ENCODE assay signal across 10 cellular contexts in genomic region chr10:97991875-97992274, GRCh38. TPM values are rescaled to one million over a fixed set of nuclear protein-coding genes. Genes with fewer than 3 reads are reported as not detected.
DNase-seq lines count a peak whose midpoint lies in the region; ATAC-seq and TF ChIP-seq lines count a peak whose summit lies in the region.
"Had no signal": no experiment of that assay in that cellular context is flagged by ENCODE, and none has a peak within 500 bp of the region (broad histone marks: within the 10 kb centered on the region; RNA-seq: fewer than 3 reads in every experiment).

No MANE protein-coding gene starts in this region.

- no peaks in the 10 kb centered on the region for H3K4me1 ChIP-seq in GM23338 (ENCODE audit: insufficient read depth)
- H3K4me1 ChIP-seq: lower lobe of right lung, right lobe of liver had no signal

- TF ChIP-seq CTCF in GM23338 (conservative IDR thresholded peaks at IDR 0.05; ENCODE audit: low read depth in 2 of 2) = no peak
- TF ChIP-seq CTCF in epithelial cell of esophagus (IDR thresholded peaks at IDR 0.05; ENCODE audit: insufficient read depth, low read depth, low read length, missing control alignments) = no peak
- TF ChIP-seq CTCF in neural crest cell (conservative IDR thresholded peaks at IDR 0.05) = no peak

- H3K4me3 Mint-ChIP-seq in GM23338 = no peak overlapping the region
- H3K4me3 Mint-ChIP-seq in neural crest cell = no peak overlapping the region

- H3K36me3 Mint-ChIP-seq in GM23338 (ENCODE audit: low read depth) (no peaks in the 10 kb centered on the region), neural crest cell (ENCODE audit: low read depth) (no peaks in the 10 kb centered on the region)

- H3K27ac Mint-ChIP-seq in GM23338 (no peak overlapping the region), neural crest cell (ENCODE audit: unreplicated experiment) (no peak overlapping the region)

- ATAC-seq in GM23338 = peak; percentile 92
- no peak for ATAC-seq in GM19455 (IDR thresholded peaks at IDR 0.05; ENCODE audit: unreplicated experiment)
- no peak for ATAC-seq in HG03045 (IDR thresholded peaks at IDR 0.05; ENCODE audit: unreplicated experiment)
- ATAC-seq: lower lobe of right lung had no signal

- no peaks in the 10 kb centered on the region for H3K27me3 ChIP-seq in GM23338 (ENCODE audit: insufficient read depth)

- H3K4me2 ChIP-seq in GM23338 = no peak overlapping the region

- DNase-seq in GM23338 (ENCODE audit: low spot score) (peak; percentile 84), OCI-M1 (lab: John Stamatoyannopoulos, UW) (peak; percentile 35), epithelial cell of esophagus (ENCODE audit: low read depth) (peak; percentile 56), neural crest cell (ENCODE audit: low read depth, low spot score) (peak; percentile 41), DMS79 treated with DMSO at 0.1 percent for 48 hours (lab: John Stamatoyannopoulos, UW) (no peak)
- no peak for DNase-seq in stimulated activated CD4-positive, alpha-beta T cell treated with anti-CD3 and anti-CD28 coated beads, Interleukin-15, amount 100 ng/mL, for 24 hours
- DNase-seq: lower lobe of right lung, right lobe of liver had no signal

- H3K36me3 ChIP-seq in GM23338 (ENCODE audit: insufficient read depth) = no peaks in the 10 kb centered on the region
- H3K36me3 ChIP-seq: lower lobe of right lung, right lobe of liver had no signal

- H3K9me2 ChIP-seq in GM23338 (ENCODE audit: insufficient read depth) = no peaks in the 10 kb centered on the region

- no peaks in the 10 kb centered on the region for H3F3A ChIP-seq in GM23338 (replicated peaks; ENCODE audit: low read depth)

- H3K27me3 Mint-ChIP-seq in GM23338 (ENCODE audit: insufficient read depth, low read depth, poor library complexity) (no peaks in the 10 kb centered on the region), neural crest cell (ENCODE audit: low read depth) (peaks cover 65% of the 10 kb centered on the region)

- no peak overlapping the region for H3K4me3 ChIP-seq in GM23338
- no peak overlapping the region for H3K4me3 ChIP-seq in epithelial cell of esophagus (ENCODE audit: low read length)
- H3K4me3 ChIP-seq: lower lobe of right lung, right lobe of liver had no signal

- H3K27ac ChIP-seq in GM23338 (ENCODE audit: low read depth) = no peak overlapping the region
- H3K27ac ChIP-seq: lower lobe of right lung, right lobe of liver had no signal

- no peaks in the 10 kb centered on the region for H3K4me1 Mint-ChIP-seq in GM23338
- no peaks in the 10 kb centered on the region for H3K4me1 Mint-ChIP-seq in neural crest cell

- no peaks in the 10 kb centered on the region for H3K9me3 Mint-ChIP-seq in GM23338
- H3K9me3 Mint-ChIP-seq in neural crest cell = no peaks in the 10 kb centered on the region

- no peaks in the 10 kb centered on the region for H3K79me2 ChIP-seq in GM23338 (replicated peaks; ENCODE audit: insufficient read depth)

- H4K20me1 ChIP-seq in GM23338 (replicated peaks; ENCODE audit: insufficient read depth) = peaks cover 6% of the 10 kb centered on the region; the same call in 1 of the 2 replicates

- no peak overlapping the region for H2AFZ ChIP-seq in GM23338

TF ChIP-seq in GM23338, 12 proteins besides CTCF, POLR2A, EP300 and RAD21:
- no peak for TF ChIP-seq ZNF114 (CRISPR knock-in tag; IDR thresholded peaks at IDR 0.05)
- peak; percentile 94 for TF ChIP-seq REST (IDR thresholded peaks at IDR 0.05; ENCODE audit: unreplicated experiment)

RNA-seq across cellular contexts. Expression of gene CRTAC1, which starts 38.5 kb away (rescaled TPM):
- total RNA-seq in GM23338 (2014; rRNA removed; shearing (Covaris generic)) = 0.74 and 1.2 TPM in 2 replicates
- polyA plus RNA-seq in GM23338 (2016; fragmentation: Nextera tagmentation; extraction: Ambion mirVana) = 0.47 and 0.63 TPM in 2 replicates
- total RNA-seq in neural crest cell = 0.82 and 1.1 TPM in 2 replicates

Comparison
In these comparisons a context has a peak if more than half of its experiments do, and no peak if none do; other contexts are left out.
1. DNase-seq: peak in GM23338 (single experiment), OCI-M1 (single experiment), epithelial cell of esophagus (single experiment) and neural crest cell (single experiment); none in stimulated activated CD4-positive, alpha-beta T cell treated with anti-CD3 and anti-CD28 coated beads, Interleukin-15, amount 100 ng/mL, for 24 hours (single experiment) and DMS79 treated with DMSO at 0.1 percent for 48 hours (single experiment).